ENCODE assay signal across 8 cellular contexts in genomic region chr12:23055004-23055403, GRCh38.
DNase-seq lines count a peak whose midpoint lies in the region; ATAC-seq, FAIRE-seq and TF ChIP-seq lines count a peak whose summit lies in the region.

No MANE protein-coding gene starts in this region.

- H3K4me1 Mint-ChIP-seq in T-helper 2 cell treated with Interferon-gamma antibody and Interleukin-4, amounts not matched to agents 5 μg/mL and 100 μg/mL, for 36 hours (ENCODE audit: low read depth), result no peaks in the 10 kb centered on the region

- H3K36me3 Mint-ChIP-seq in T-helper 2 cell treated with Interferon-gamma antibody and Interleukin-4, amounts not matched to agents 5 μg/mL and 100 μg/mL, for 36 hours (ENCODE audit: low read depth), result no peaks in the 10 kb centered on the region

- H3K36me3 ChIP-seq in GM23248 (ENCODE audit: low read depth) (no peaks in the 10 kb centered on the region), OCI-LY3 (replicated peaks; ENCODE audit: low read depth, low read length) (no peaks in the 10 kb centered on the region)

- H3K9me3 ChIP-seq in GM23248 (ENCODE audit: low read depth) (no peaks in the 10 kb centered on the region), OCI-LY3 (ENCODE audit: insufficient read depth, low read length) (no peaks in the 10 kb centered on the region)

- H3K4me1 ChIP-seq in GM23248 (ENCODE audit: insufficient read depth) (no peaks in the 10 kb centered on the region), OCI-LY3 (ENCODE audit: low read length) (peaks cover 4% of the 10 kb centered on the region; the same call in 1 of the 2 replicates), foreskin keratinocyte (no peaks in the 10 kb centered on the region)

- H2AFZ ChIP-seq in GM23248, result no peak overlapping the region
- peak overlapping the region; percentile 80 for H2AFZ ChIP-seq in OCI-LY3 (ENCODE audit: low read depth, low read length)

- H4K20me1 ChIP-seq in GM23248 (ENCODE audit: insufficient read depth) (no peaks in the 10 kb centered on the region), OCI-LY3 (ENCODE audit: insufficient read depth, low read length) (no peaks in the 10 kb centered on the region)

- WGBS in GM23248 (ENCODE audit: low coverage in 1 of 2, low lambda C conversion rate in 2 of 2, missing lambda C conversion rate in 2 of 2), 2 experiments, result 16 to 20% methylated on average over 4 of the region's 4 CpGs

- in situ Hi-C loops in GM23248 (cut with MboI), result no loop called here

- H3K79me2 ChIP-seq in GM23248 (ENCODE audit: insufficient read depth), result no peaks in the 10 kb centered on the region
- no peaks in the 10 kb centered on the region for H3K79me2 ChIP-seq in OCI-LY3 (ENCODE audit: low read length)

- H3K27me3 ChIP-seq in GM23248 (replicated peaks; ENCODE audit: insufficient read depth) (no peaks in the 10 kb centered on the region), OCI-LY3 (ENCODE audit: low read depth, low read length) (no peaks in the 10 kb centered on the region), foreskin keratinocyte (no peaks in the 10 kb centered on the region)

- H3K4me2 ChIP-seq in GM23248 (ENCODE audit: unreplicated experiment) (no peak overlapping the region), OCI-LY3 (ENCODE audit: low read length) (peak overlapping the region; percentile 55)

- peak; percentile 2 for DNase-seq in AG08395 (ENCODE audit: low spot score)
- peak; percentile 12 for DNase-seq in GM23248
- peak; percentile 31 to 60 for DNase-seq in foreskin keratinocyte
- DNase-seq in cerebellar nuclear complex (lab: John Stamatoyannopoulos, UW), result no peak
- DNase-seq in T-helper 2 cell treated with Interferon-gamma antibody and Interleukin-4, amounts not matched to agents 5 μg/mL and 100 μg/mL, for 36 hours (ENCODE audit: low spot score), result no peak
- DNase-seq in effector CD8-positive, alpha-beta T cell (lab: John Stamatoyannopoulos, UW), result no peak
- DNase-seq in frontal cortex (ENCODE audit: low spot score in 2 of 2), result no peak

- H3K9ac ChIP-seq in GM23248 (no peak overlapping the region), OCI-LY3 (ENCODE audit: low read length) (no peak overlapping the region)

- H3K27me3 Mint-ChIP-seq in T-helper 2 cell treated with Interferon-gamma antibody and Interleukin-4, amounts not matched to agents 5 μg/mL and 100 μg/mL, for 36 hours (ENCODE audit: low read depth), result no peaks in the 10 kb centered on the region

- TF ChIP-seq CTCF in OCI-LY3 (IDR thresholded peaks at IDR 0.05; ENCODE audit: low read depth, low read length) (peak; percentile 85), foreskin keratinocyte (conservative IDR thresholded peaks at IDR 0.05) (peak; percentile 82)

- H3K4me3 Mint-ChIP-seq in T-helper 2 cell treated with Interferon-gamma antibody and Interleukin-4, amounts not matched to agents 5 μg/mL and 100 μg/mL, for 36 hours, result no peak overlapping the region

- H3F3A ChIP-seq in GM23248 (ENCODE audit: insufficient read depth), result no peaks in the 10 kb centered on the region

- no peak overlapping the region for H3K27ac Mint-ChIP-seq in T-helper 2 cell treated with Interferon-gamma antibody and Interleukin-4, amounts not matched to agents 5 μg/mL and 100 μg/mL, for 36 hours

- no peaks in the 10 kb centered on the region for H3K9me3 Mint-ChIP-seq in T-helper 2 cell treated with Interferon-gamma antibody and Interleukin-4, amounts not matched to agents 5 μg/mL and 100 μg/mL, for 36 hours

- H3K4me3 ChIP-seq in GM23248 (no peak overlapping the region), OCI-LY3 (ENCODE audit: low read length) (peak overlapping the region; percentile 41)

- H3K27ac ChIP-seq in GM23248 (no peak overlapping the region), OCI-LY3 (ENCODE audit: low read length) (no peak overlapping the region), foreskin keratinocyte (no peak overlapping the region)

- peak; percentile 80 for ATAC-seq in foreskin keratinocyte

- no peaks in the 10 kb centered on the region for H3K9me2 ChIP-seq in GM23248 (ENCODE audit: insufficient read depth)

- no peak for FAIRE-seq in frontal cortex (lab: Jason Lieb, UNC)

Comparison
In these comparisons a context has a peak if more than half of its experiments do, and no peak if none do; other contexts are left out.
1. DNase-seq: peak in AG08395 (single experiment), GM23248 (single experiment) and foreskin keratinocyte (2 of 2); none in cerebellar nuclear complex (0 of 2), T-helper 2 cell treated with Interferon-gamma antibody and Interleukin-4, amounts not matched to agents 5 μg/mL and 100 μg/mL, for 36 hours (single experiment), effector CD8-positive, alpha-beta T cell (single experiment) and frontal cortex (0 of 2).